ENCODE assay signal across 21 cellular contexts in the genomic region with DNA sequence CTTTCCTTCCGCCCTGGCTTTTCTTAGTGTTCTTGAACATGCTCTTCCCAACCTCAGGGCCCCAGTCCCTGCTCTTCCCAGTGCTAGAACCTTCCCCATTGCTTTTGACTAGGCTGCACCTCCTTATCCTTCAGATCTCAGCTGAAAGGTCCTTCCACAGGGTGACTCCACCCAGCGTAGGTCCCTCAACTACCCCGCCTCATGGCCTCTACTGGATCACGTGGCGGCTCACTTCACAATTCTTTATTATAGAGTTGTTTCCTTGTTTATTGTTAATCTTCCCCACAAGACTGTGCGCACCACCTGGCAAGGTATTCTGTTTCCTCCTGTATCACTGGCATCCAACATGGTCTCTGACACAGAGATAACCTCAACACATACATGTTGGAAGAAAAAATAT. TPM values are rescaled to one million over a fixed set of nuclear protein-coding genes. Genes with fewer than 3 reads are reported as not detected.
"Had no signal": no experiment of that assay in that cellular context is flagged by ENCODE, and none has a peak within 500 bp of the region (broad histone marks: within the 10 kb centered on the region; RNA-seq: fewer than 3 reads in every experiment).

No MANE protein-coding gene starts in this region.

- H3K36me3 Mint-ChIP-seq: memory B cell, naive B cell had no signal

- ATAC-seq: gastrocnemius medialis, heart right ventricle, lower lobe of right lung, psoas muscle, right lobe of liver had no signal

- H3K27me3 Mint-ChIP-seq: memory B cell, naive B cell had no signal

- H3K9me3 Mint-ChIP-seq: memory B cell, naive B cell, nephron progenitor cell had no signal

- DNase-seq: cortex of kidney; dorsolateral prefrontal cortex; effector CD8-positive, alpha-beta T cell; gastrocnemius medialis; heart right ventricle; hypothalamus; left ventricle myocardium inferior; lower lobe of right lung; midbrain; naive B cell; nephron progenitor cell; psoas muscle; retina; right lobe of liver; stimulated activated CD4-positive, alpha-beta T cell treated with anti-CD3 and anti-CD28 coated beads, Interleukin-2, amount 100 ng/mL, for 24 hours; stimulated activated naive CD4-positive, alpha-beta T cell; trophoblast cell had no signal

- H3K9me3 ChIP-seq: esophagus muscularis mucosa, gastrocnemius medialis, heart right ventricle, left ventricle myocardium inferior, lower lobe of right lung, psoas muscle, right lobe of liver had no signal

- H3K27ac Mint-ChIP-seq: memory B cell, naive B cell, nephron progenitor cell had no signal

- H3K4me1 ChIP-seq: esophagus muscularis mucosa, gastrocnemius medialis, heart right ventricle, left ventricle myocardium inferior, lower lobe of right lung, psoas muscle, right lobe of liver had no signal

- H3K36me3 ChIP-seq: esophagus muscularis mucosa, gastrocnemius medialis, heart right ventricle, left ventricle myocardium inferior, lower lobe of right lung, right lobe of liver had no signal

- H3K4me3 ChIP-seq: dorsolateral prefrontal cortex, esophagus muscularis mucosa, gastrocnemius medialis, heart right ventricle, left ventricle myocardium inferior, lower lobe of right lung, psoas muscle, right lobe of liver had no signal

- H3K4me1 Mint-ChIP-seq: memory B cell, naive B cell had no signal

- H3K27ac ChIP-seq: dorsolateral prefrontal cortex, esophagus muscularis mucosa, gastrocnemius medialis, heart right ventricle, left ventricle myocardium inferior, lower lobe of right lung, psoas muscle, right lobe of liver had no signal

- H3K4me3 Mint-ChIP-seq: memory B cell, naive B cell, nephron progenitor cell had no signal

- H3K27me3 ChIP-seq: dorsolateral prefrontal cortex, esophagus muscularis mucosa, gastrocnemius medialis, heart right ventricle, right lobe of liver had no signal

RNA-seq across cellular contexts. Expression of a gene that starts 31.2 kb away (rescaled TPM):
- total RNA-seq: fibroblast of villous mesenchyme, gastrocnemius medialis, psoas muscle, right lobe of liver had no signal
- polyA plus RNA-seq: keratinocyte had no signal

RNA-seq across cellular contexts. Expression of a gene that starts 31.3 kb away (rescaled TPM):
- total RNA-seq: fibroblast of villous mesenchyme had no signal
- polyA plus RNA-seq: keratinocyte had no signal

RNA-seq across cellular contexts. Expression of a gene that starts 56.2 kb away (rescaled TPM):
- polyA plus RNA-seq: keratinocyte had no signal
